35 cellular contexts compared by ENCODE assay signal in the genomic region with DNA sequence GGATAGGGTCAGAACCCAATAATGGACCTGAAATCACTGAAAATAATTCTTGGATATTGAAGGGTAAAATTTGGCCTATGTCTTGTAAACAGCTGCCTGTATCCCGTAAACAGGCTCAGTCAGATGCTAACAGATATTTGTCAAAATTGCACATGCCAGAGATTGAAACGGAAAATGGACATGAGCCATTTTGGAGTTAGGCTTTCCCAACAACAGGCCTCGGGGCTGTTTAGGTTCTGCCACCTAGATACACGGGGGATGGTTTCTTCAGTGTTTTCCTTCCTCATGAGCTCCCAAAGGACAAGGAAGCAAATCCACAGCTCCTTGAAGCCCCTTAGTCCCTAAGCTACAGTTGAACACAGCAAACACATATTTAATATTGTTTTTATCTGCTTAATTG.
"Had no signal": no experiment of that assay in that cellular context is flagged by ENCODE, and none has a peak within 500 bp of the region (broad histone marks: within the 10 kb centered on the region; RNA-seq: fewer than 3 reads in every experiment).

No MANE protein-coding gene starts in this region.

- H3K9ac ChIP-seq: KMS-11 had no signal

- DNase-seq: Karpas-422, Kasumi-1, MG63, MM.1S, MV-4-11, NCI-H1048, NCI-H1092, NCI-H1092 treated with DMSO at 0.1 percent for 48 hours, NCI-H1105, NCI-H1105 treated with DMSO at 0.1 percent for 48 hours, NCI-H1417, NCI-H1417 treated with DMSO at 0.1 percent for 48 hours, NCI-H1436, NCI-H1436 treated with DMSO at 0.1 percent for 48 hours, NCI-H146, NCI-H1694, NCI-H1694 treated with DMSO at 0.1 percent for 48 hours, NCI-H187, NCI-H187 treated with DMSO at 0.1 percent for 48 hours, NCI-H1930, NCI-H2029, NCI-H2029 treated with DMSO at 0.1 percent for 48 hours, NCI-H2081, NCI-H2081 treated with DMSO at 0.1 percent for 48 hours, NCI-H2107, NCI-H2171, NCI-H2171 treated with DMSO at 0.1 percent for 48 hours, NCI-H2227 treated with DMSO at 0.1 percent for 48 hours, NCI-H226, NCI-H345, NCI-H446, NCI-H446 treated with DMSO at 0.1 percent for 48 hours, NCI-H510A, NCI-H510A treated with DMSO at 0.1 percent for 48 hours had no signal

- H3K27me3 ChIP-seq: MG63 had no signal

- H3K36me3 ChIP-seq: MG63 had no signal

- H3K4me3 ChIP-seq: MG63 had no signal

- H3K27ac ChIP-seq: KMS-11 had no signal

- H3K4me2 ChIP-seq: KMS-11 had no signal
